Comparison of ENCODE assay signal across 11 cellular contexts in the genomic region with DNA sequence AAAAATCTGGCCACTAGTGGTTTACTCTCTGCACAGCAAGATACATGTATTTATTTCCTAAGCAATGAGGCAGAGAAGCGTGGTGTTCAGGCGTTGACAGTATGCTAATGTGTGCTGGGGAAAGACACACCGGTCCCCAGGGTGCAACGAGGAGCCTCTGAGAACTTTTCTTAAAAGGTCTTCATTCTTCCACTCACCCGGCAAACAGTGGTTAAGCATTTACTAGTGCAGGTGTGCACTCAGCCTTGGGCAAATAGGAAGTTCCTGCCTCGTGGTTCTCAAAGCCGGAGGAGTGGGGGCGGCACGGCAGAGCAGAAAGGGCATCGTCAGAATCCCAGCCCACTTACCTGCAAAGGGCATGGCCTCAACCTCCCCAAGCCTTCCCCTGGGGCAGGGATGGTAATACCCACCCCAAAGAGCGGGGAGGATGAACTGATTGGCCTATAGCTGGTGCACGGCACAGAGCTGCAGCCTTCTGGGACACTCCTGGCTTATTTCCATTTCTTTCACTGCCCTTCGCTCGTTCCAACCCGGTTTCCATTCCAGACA.
DNase-seq lines count a peak whose midpoint lies in the region; ATAC-seq, FAIRE-seq and TF ChIP-seq lines count a peak whose summit lies in the region.
"Had no signal": no experiment of that assay in that cellular context is flagged by ENCODE, and none has a peak within 500 bp of the region (broad histone marks: within the 10 kb centered on the region; RNA-seq: fewer than 3 reads in every experiment).

No MANE protein-coding gene starts in this region.

- WGBS in HepG2 (ENCODE audit: low lambda C conversion rate) = 15% methylated on average over 14 of the region's 15 CpGs

- no peaks in the 10 kb centered on the region for H3K27me3 Mint-ChIP-seq in activated CD8-positive, alpha-beta T cell treated with anti-CD3 and anti-CD28 coated beads, Interleukin-2, amount 10 ng/mL, durations not matched to agents 7 days and 5 days (ENCODE audit: low read depth)

- no peak overlapping the region for H3K4me3 Mint-ChIP-seq in activated CD8-positive, alpha-beta T cell treated with anti-CD3 and anti-CD28 coated beads, Interleukin-2, amount 10 ng/mL, durations not matched to agents 7 days and 5 days
- H3K4me3 Mint-ChIP-seq: neural crest cell had no signal

- no peak overlapping the region for H3K27ac ChIP-seq in HepG2 (ENCODE audit: extremely low read length, insufficient read depth, low read length)
- H3K27ac ChIP-seq: gastrocnemius medialis, RWPE1 had no signal

- H3K27ac Mint-ChIP-seq in activated CD8-positive, alpha-beta T cell treated with anti-CD3 and anti-CD28 coated beads, Interleukin-2, amount 10 ng/mL, durations not matched to agents 7 days and 5 days = no peak overlapping the region

- ATAC-seq in GM21737 (IDR thresholded peaks at IDR 0.05; ENCODE audit: unreplicated experiment) (peak; percentile 90), HepG2 (peak; percentile 45; the same call in 2 of the 3 replicates)
- ATAC-seq in activated CD8-positive, alpha-beta T cell treated with anti-CD3 and anti-CD28 coated beads, Interleukin-2, amount 10 ng/mL, durations not matched to agents 7 days and 5 days = no peak
- ATAC-seq: gastrocnemius medialis had no signal

- no peak overlapping the region for H2AFZ ChIP-seq in HepG2 (ENCODE audit: low read length)

- no peak for TF ChIP-seq RAD21 in HepG2 (CRISPR knock-in tag; IDR thresholded peaks at IDR 0.05)

- no TSS peak for BruUV-seq in HepG2 (replicated peaks; lab: Mats Ljungman, UMichigan)

- peak overlapping the region in 1 of 3 experiments; percentile 12; a peak in 1 of 6 replicates for H3K4me3 ChIP-seq in HepG2 (replicated peaks in 1 of 3; ENCODE audit: insufficient read depth in 1 of 3, low read depth in 2 of 3, low read length in 3 of 3)
- H3K4me3 ChIP-seq: gastrocnemius medialis had no signal

- in situ Hi-C loops in GM13977 (cut with MboI; ENCODE audit: low pct_unique_long_range_greater_than_20kb, low sequenced_read_pairs, unreplicated experiment) = no loop called here
- in situ Hi-C loops in HepG2 (cut with HindIII; ENCODE audit: extremely low pct_ligation_motif_present, low pct_unique_long_range_greater_than_20kb) = no loop called here

- intact Hi-C loops in HepG2 (cut with micrococcal nuclease; ENCODE audit: unreplicated experiment) = no loop called here

- no peaks in the 10 kb centered on the region for H4K20me1 ChIP-seq in HepG2 (ENCODE audit: insufficient read depth, low read length)

- no peak for TF ChIP-seq POLR2A in HepG2 (IDR thresholded peaks at IDR 0.05; ENCODE audit: insufficient read depth in 1 of 2, low read depth in 2 of 2, low read length in 2 of 2)

- POLR2A ChIA-PET in HepG2 (lab: Yijun Ruan, JAX) = no interaction called here
- POLR2A ChIA-PET in activated CD8-positive, alpha-beta T cell treated with anti-CD3 and anti-CD28 coated beads, Interleukin-2, amount 10 ng/mL, durations not matched to agents 7 days and 5 days (lab: Charles Lee) = no interaction called here

- peaks cover 12% of the 10 kb centered on the region for H3K4me1 ChIP-seq in HepG2 (ENCODE audit: insufficient read depth, low read length)
- H3K4me1 ChIP-seq: gastrocnemius medialis had no signal

- H3K4me2 ChIP-seq in HepG2 (ENCODE audit: low read depth, low read length) = peak overlapping the region; percentile 38; the same call in 1 of the 2 replicates

- no peak overlapping the region for H3K9ac ChIP-seq in HepG2 (ENCODE audit: insufficient read depth, low read depth, low read length)

- no peaks in the 10 kb centered on the region for H3K4me1 Mint-ChIP-seq in activated CD8-positive, alpha-beta T cell treated with anti-CD3 and anti-CD28 coated beads, Interleukin-2, amount 10 ng/mL, durations not matched to agents 7 days and 5 days (ENCODE audit: low read depth)

- no peaks in the 10 kb centered on the region for H3K36me3 ChIP-seq in HepG2 (replicated peaks in 1 of 2; ENCODE audit: control insufficient read depth in 1 of 2, insufficient read depth in 2 of 2, low read length in 2 of 2)
- H3K36me3 ChIP-seq: gastrocnemius medialis had no signal

- no peaks in the 10 kb centered on the region for H3K27me3 ChIP-seq in HepG2 (ENCODE audit: control insufficient read depth in 1 of 2, insufficient read depth in 2 of 2, low read length in 2 of 2)
- H3K27me3 ChIP-seq: gastrocnemius medialis had no signal

- H3K36me3 Mint-ChIP-seq in activated CD8-positive, alpha-beta T cell treated with anti-CD3 and anti-CD28 coated beads, Interleukin-2, amount 10 ng/mL, durations not matched to agents 7 days and 5 days (ENCODE audit: low read depth) = no peaks in the 10 kb centered on the region

- H3K79me2 ChIP-seq in HepG2 (ENCODE audit: insufficient read depth, low read length) = no peaks in the 10 kb centered on the region

- CTCF ChIA-PET in HepG2 (lab: Yijun Ruan, JAX; ENCODE audit: low intra/inter-chr PET ratio, low total read pairs) = no interaction called here
- CTCF ChIA-PET in activated CD8-positive, alpha-beta T cell treated with anti-CD3 and anti-CD28 coated beads, Interleukin-2, amount 10 ng/mL, durations not matched to agents 7 days and 5 days (lab: Charles Lee) = interaction anchor here (0.8 to 1.4 kb wide), 2 partner anchors 297 to 352 kb away, joined by 3 read pairs; no protein-coding TSS in a partner anchor

- TF ChIP-seq EP300 in HepG2 (IDR thresholded peaks at IDR 0.05; ENCODE audit: low read depth in 2 of 2, low read length in 2 of 2) = no peak
- no peak for TF ChIP-seq EP300 in HepG2 (CRISPR knock-in tag; IDR thresholded peaks at IDR 0.05; ENCODE audit: borderline replicate concordance)

- no peaks in the 10 kb centered on the region for H3K9me3 Mint-ChIP-seq in activated CD8-positive, alpha-beta T cell treated with anti-CD3 and anti-CD28 coated beads, Interleukin-2, amount 10 ng/mL, durations not matched to agents 7 days and 5 days (ENCODE audit: insufficient read depth)

- FAIRE-seq in HepG2 (lab: Jason Lieb, UNC) = no peak

- no peaks in the 10 kb centered on the region for H3K9me3 ChIP-seq in HepG2 (ENCODE audit: low read length)
- H3K9me3 ChIP-seq: gastrocnemius medialis had no signal

- TF ChIP-seq CTCF in GM13977 (IDR thresholded peaks at IDR 0.05; ENCODE audit: extremely low read depth, insufficient read depth, missing control alignments) = no peak
- no peak for TF ChIP-seq CTCF in HepG2 (CRISPR knock-in tag; IDR thresholded peaks at IDR 0.05)

- DNase-seq in GM13977 (ENCODE audit: low spot score) (peak; percentile 16), HT-29 (ENCODE audit: low spot score) (peak; percentile 29), HepG2 (ENCODE audit: low spot score) (no peak), UCSD-AML1 (lab: John Stamatoyannopoulos, UW; ENCODE audit: unreplicated experiment) (no peak), H4 (ENCODE audit: low spot score) (no peak), midbrain (lab: John Stamatoyannopoulos, UW) (no peak)
- no peak for DNase-seq in activated CD8-positive, alpha-beta T cell treated with anti-CD3 and anti-CD28 coated beads, Interleukin-2, amount 10 ng/mL, durations not matched to agents 7 days and 5 days
- DNase-seq: gastrocnemius medialis had no signal

TF ChIP-seq in HepG2, 621 proteins besides CTCF, POLR2A, EP300 and RAD21:
- TF ChIP-seq ZNF7 (CRISPR knock-in tag; IDR thresholded peaks at IDR 0.05) = peak; percentile 83
- TF ChIP-seq, protein P1, sequence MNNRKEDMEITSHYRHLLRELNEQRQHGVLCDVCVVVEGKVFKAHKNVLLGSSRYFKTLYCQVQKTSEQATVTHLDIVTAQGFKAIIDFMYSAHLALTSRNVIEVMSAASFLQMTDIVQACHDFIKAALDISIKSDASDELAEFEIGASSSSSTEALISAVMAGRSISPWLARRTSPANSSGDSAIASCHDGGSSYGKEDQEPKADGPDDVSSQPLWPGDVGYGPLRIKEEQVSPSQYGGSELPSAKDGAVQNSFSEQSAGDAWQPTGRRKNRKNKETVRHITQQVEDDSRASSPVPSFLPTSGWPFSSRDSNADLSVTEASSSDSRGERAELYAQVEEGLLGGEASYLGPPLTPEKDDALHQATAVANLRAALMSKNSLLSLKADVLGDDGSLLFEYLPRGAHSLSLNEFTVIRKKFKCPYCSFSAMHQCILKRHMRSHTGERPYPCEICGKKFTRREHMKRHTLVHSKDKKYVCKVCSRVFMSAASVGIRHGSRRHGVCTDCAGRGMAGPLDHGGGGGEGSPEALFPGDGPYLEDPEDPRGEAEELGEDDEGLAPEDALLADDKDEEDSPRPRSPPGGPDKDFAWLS (CRISPR knock-in tag; IDR thresholded peaks at IDR 0.05; ENCODE audit: borderline replicate concordance) = no peak
- TF ChIP-seq, protein P2, sequence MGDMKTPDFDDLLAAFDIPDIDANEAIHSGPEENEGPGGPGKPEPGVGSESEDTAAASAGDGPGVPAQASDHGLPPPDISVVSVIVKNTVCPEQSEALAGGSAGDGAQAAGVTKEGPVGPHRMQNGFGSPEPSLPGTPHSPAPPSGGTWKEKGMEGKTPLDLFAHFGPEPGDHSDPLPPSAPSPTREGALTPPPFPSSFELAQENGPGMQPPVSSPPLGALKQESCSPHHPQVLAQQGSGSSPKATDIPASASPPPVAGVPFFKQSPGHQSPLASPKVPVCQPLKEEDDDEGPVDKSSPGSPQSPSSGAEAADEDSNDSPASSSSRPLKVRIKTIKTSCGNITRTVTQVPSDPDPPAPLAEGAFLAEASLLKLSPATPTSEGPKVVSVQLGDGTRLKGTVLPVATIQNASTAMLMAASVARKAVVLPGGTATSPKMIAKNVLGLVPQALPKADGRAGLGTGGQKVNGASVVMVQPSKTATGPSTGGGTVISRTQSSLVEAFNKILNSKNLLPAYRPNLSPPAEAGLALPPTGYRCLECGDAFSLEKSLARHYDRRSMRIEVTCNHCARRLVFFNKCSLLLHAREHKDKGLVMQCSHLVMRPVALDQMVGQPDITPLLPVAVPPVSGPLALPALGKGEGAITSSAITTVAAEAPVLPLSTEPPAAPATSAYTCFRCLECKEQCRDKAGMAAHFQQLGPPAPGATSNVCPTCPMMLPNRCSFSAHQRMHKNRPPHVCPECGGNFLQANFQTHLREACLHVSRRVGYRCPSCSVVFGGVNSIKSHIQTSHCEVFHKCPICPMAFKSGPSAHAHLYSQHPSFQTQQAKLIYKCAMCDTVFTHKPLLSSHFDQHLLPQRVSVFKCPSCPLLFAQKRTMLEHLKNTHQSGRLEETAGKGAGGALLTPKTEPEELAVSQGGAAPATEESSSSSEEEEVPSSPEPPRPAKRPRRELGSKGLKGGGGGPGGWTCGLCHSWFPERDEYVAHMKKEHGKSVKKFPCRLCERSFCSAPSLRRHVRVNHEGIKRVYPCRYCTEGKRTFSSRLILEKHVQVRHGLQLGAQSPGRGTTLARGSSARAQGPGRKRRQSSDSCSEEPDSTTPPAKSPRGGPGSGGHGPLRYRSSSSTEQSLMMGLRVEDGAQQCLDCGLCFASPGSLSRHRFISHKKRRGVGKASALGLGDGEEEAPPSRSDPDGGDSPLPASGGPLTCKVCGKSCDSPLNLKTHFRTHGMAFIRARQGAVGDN (CRISPR knock-in tag; IDR thresholded peaks at IDR 0.05) = peak; percentile 25; the same call in 1 of the 2 replicates

Comparison
In these comparisons a context has a peak if more than half of its experiments do, and no peak if none do; other contexts are left out.
1. DNase-seq: peak in GM13977 (single experiment) and HT-29 (single experiment); none in HepG2 (single experiment), activated CD8-positive, alpha-beta T cell treated with anti-CD3 and anti-CD28 coated beads, Interleukin-2, amount 10 ng/mL, durations not matched to agents 7 days and 5 days (single experiment), UCSD-AML1 (single experiment), H4 (single experiment) and midbrain (single experiment).